8 cellular contexts compared by ENCODE assay signal in the genomic region with DNA sequence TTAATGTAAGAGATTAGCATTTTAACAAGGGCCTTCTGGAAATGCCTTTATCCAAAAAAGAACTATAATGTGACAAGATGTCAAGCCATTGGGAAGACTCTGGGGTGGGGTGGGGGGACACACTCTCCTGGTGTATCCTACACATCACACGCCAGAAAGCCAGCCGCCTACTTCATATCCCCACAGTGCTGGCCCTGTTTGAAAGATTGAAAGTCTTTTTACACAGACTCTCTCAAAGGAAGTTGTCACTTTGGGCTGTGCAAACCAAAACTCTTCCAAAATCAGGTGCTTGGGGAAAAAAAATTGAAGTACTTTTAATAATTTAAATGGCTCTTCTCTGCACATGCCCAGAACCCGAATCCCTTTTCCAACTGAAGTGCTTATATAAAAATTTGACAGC.
"Had no signal": no experiment of that assay in that cellular context is flagged by ENCODE, and none has a peak within 500 bp of the region (broad histone marks: within the 10 kb centered on the region; RNA-seq: fewer than 3 reads in every experiment).

No MANE protein-coding gene starts in this region.

- H3K4me3 ChIP-seq: adrenal gland, colonic mucosa, sigmoid colon had no signal

- H3K36me3 ChIP-seq: adrenal gland, colonic mucosa, sigmoid colon had no signal

- H3K27me3 ChIP-seq: adrenal gland, colonic mucosa, sigmoid colon had no signal

- H3K4me1 ChIP-seq: adrenal gland, colonic mucosa had no signal

- DNase-seq: activated CD4-positive, alpha-beta T cell treated with anti-CD3 and anti-CD28 coated beads for 1 hour; activated CD8-positive, alpha-beta memory T cell treated with anti-CD3 and anti-CD28 coated beads for 24 hours; activated T-cell treated with anti-CD3 and anti-CD28 coated beads for 4 hours; adrenal gland; effector CD4-positive, alpha-beta T cell; foreskin melanocyte; sigmoid colon had no signal

- H3K27ac ChIP-seq: adrenal gland, colonic mucosa, sigmoid colon had no signal

- H3K9me3 ChIP-seq: adrenal gland, colonic mucosa, sigmoid colon had no signal
